19 cellular contexts compared by ENCODE assay signal in the genomic region with DNA sequence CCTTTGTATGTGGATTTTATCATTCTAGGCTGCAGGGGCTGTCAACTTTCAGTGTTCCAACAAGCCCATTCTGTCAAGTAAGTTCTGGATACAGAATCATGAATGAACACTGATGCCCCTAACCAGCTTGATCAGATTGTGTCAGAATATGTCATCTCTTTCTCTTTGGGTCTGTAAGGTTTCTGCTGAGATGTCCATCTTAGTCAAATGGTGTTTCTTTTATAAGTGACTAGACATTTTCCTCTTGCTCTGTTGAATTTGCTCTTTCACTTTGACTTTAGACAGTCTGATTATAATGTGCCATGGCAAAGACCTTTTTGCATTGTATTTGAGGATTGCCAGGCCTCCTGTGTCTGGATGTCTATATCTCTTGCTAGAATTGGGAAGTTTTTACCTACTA.
"Had no signal": no experiment of that assay in that cellular context is flagged by ENCODE, and none has a peak within 500 bp of the region (broad histone marks: within the 10 kb centered on the region; RNA-seq: fewer than 3 reads in every experiment).

No MANE protein-coding gene starts in this region.

- H3K36me3 Mint-ChIP-seq: brain had no signal

- DNase-seq: activated CD4-positive, alpha-beta T cell treated with anti-CD3 and anti-CD28 coated beads for 1 hour; activated CD4-positive, alpha-beta T cell treated with anti-CD3 and anti-CD28 coated beads, Interleukin-2, amount 50 U/mL, for 4 hours; activated CD8-positive, alpha-beta memory T cell treated with anti-CD3 and anti-CD28 coated beads, Interleukin-2, amount 50 U/mL, for 48 hours; cerebellar nuclear complex; effector memory CD8-positive, alpha-beta T cell; erythroblast; gastrocnemius medialis; glutamatergic neuron; left lung; mucosa of descending colon; stimulated activated CD4-positive, alpha-beta T cell treated with anti-CD3 and anti-CD28 coated beads, Interleukin-15, amount 100 ng/mL, for 24 hours; stimulated activated CD4-positive, alpha-beta T cell treated with anti-CD3 and anti-CD28 coated beads, Interleukin-2, amount 100 ng/mL, for 24 hours; stomach; thyroid gland; upper lobe of left lung; WERI-Rb-1 had no signal

- H3K27ac Mint-ChIP-seq: activated naive CD8-positive, alpha-beta T cell; brain; effector memory CD8-positive, alpha-beta T cell; natural killer cell treated with Interleukin-12 subunit alpha and Interleukin-12 subunit beta and Interleukin-15 and Interleukin-18, amount 100 ng/mL, for 72 hours had no signal

- ATAC-seq: effector memory CD8-positive, alpha-beta T cell; gastrocnemius medialis; left lung; mucosa of descending colon; natural killer cell treated with Interleukin-12 subunit alpha and Interleukin-12 subunit beta and Interleukin-15 and Interleukin-18, amount 100 ng/mL, for 72 hours had no signal

- H3K27me3 Mint-ChIP-seq: activated naive CD8-positive, alpha-beta T cell; effector memory CD8-positive, alpha-beta T cell had no signal

- H3K4me3 Mint-ChIP-seq: activated naive CD8-positive, alpha-beta T cell; brain; effector memory CD8-positive, alpha-beta T cell; natural killer cell treated with Interleukin-12 subunit alpha and Interleukin-12 subunit beta and Interleukin-15 and Interleukin-18, amount 100 ng/mL, for 72 hours had no signal

- H3K4me1 Mint-ChIP-seq: brain had no signal
